In genomic region chr2:187593697-187594096, GRCh38 we compare ENCODE assay signal across 1 cellular context.
TF ChIP-seq lines count a peak whose summit lies in the region.

No MANE protein-coding gene starts in this region.

TF ChIP-seq in GM23338, 12 proteins besides CTCF, POLR2A, EP300 and RAD21:
- TF ChIP-seq EZH2phosphoT487 (IDR thresholded peaks at IDR 0.05; ENCODE audit: unreplicated experiment) (no peak), STAT1 (IDR thresholded peaks at IDR 0.05; ENCODE audit: unreplicated experiment) (no peak), REST (IDR thresholded peaks at IDR 0.05; ENCODE audit: unreplicated experiment) (no peak), ZNF331 (CRISPR knock-in tag; IDR thresholded peaks at IDR 0.05; ENCODE audit: low read depth) (no peak), JUNB (IDR thresholded peaks at IDR 0.05; ENCODE audit: unreplicated experiment) (no peak), ZNF462 (CRISPR knock-in tag; IDR thresholded peaks at IDR 0.05) (no peak), CREB1 (CRISPR knock-in tag; IDR thresholded peaks at IDR 0.05; ENCODE audit: low read depth) (no peak), ZNF114 (CRISPR knock-in tag; IDR thresholded peaks at IDR 0.05) (no peak), NANOG (IDR thresholded peaks at IDR 0.05; ENCODE audit: borderline replicate concordance) (no peak)
